Comparison of ENCODE assay signal across 10 cellular contexts in genomic region chr9:95091574-95091970, GRCh38.
A peak's percentile ranks its signal among the peaks of the same experiment; 100 is the strongest.
DNase-seq lines count a peak whose midpoint lies in the region; ATAC-seq and TF ChIP-seq lines count a peak whose summit lies in the region.
"Had no signal": no experiment of that assay in that cellular context is flagged by ENCODE, and none has a peak within 500 bp of the region (broad histone marks: within the 10 kb centered on the region; RNA-seq: fewer than 3 reads in every experiment).

No MANE protein-coding gene starts in this region.

- no peak overlapping the region for H2BK5ac ChIP-seq in mesendoderm (ENCODE audit: low read length)

- no peaks in the 10 kb centered on the region for H4K20me1 ChIP-seq in Karpas-422 (ENCODE audit: insufficient read depth, low read depth, low read length)

- H3K4me1 ChIP-seq in HUES64 (ENCODE audit: insufficient read depth, low read length), result peaks cover 33% of the 10 kb centered on the region
- peaks cover 3% of the 10 kb centered on the region for H3K4me1 ChIP-seq in mesendoderm (ENCODE audit: control insufficient read depth, low read depth, low read length)
- H3K4me1 ChIP-seq in tibial nerve, result peaks cover 0 to 100% (median 80%) of the 10 kb centered on the region in 4 donors
- H3K4me1 ChIP-seq in Karpas-422 (ENCODE audit: low read length), result no peaks in the 10 kb centered on the region

- no peak overlapping the region for H3K23ac ChIP-seq in mesendoderm (ENCODE audit: low read length)

- peak overlapping the region; percentile 42 for H3K56ac ChIP-seq in mesendoderm (ENCODE audit: low read length)

- no peaks in the 10 kb centered on the region for H3K79me2 ChIP-seq in mesendoderm (ENCODE audit: control insufficient read depth, insufficient read depth, low read length)
- no peaks in the 10 kb centered on the region for H3K79me2 ChIP-seq in Karpas-422 (ENCODE audit: low read length)

- no peak for TF ChIP-seq CTCF in tibial nerve (IDR thresholded peaks at IDR 0.05)

- no peaks in the 10 kb centered on the region for H3K9me2 ChIP-seq in Karpas-422 (replicated peaks; ENCODE audit: insufficient read depth, low read length)

- H3K9ac ChIP-seq in HUES64 (ENCODE audit: low read depth, low read length) (peak overlapping the region; percentile 13; the same call in 1 of the 2 replicates), mesendoderm (ENCODE audit: low read length) (no peak overlapping the region), Karpas-422 (ENCODE audit: low read length) (no peak overlapping the region)

- WGBS in HUES64, result 90% methylated on average over 12 of the region's 12 CpGs
- WGBS in mesendoderm (ENCODE audit: extremely low coverage, insufficient coverage, low lambda C conversion rate), result no CpG with 5 or more reads among the region's 12 CpGs
- 25 to 27% methylated on average over 8 to 12 of the region's 12 CpGs for WGBS in tibial nerve, 2 donors

- DNase-seq in caudate nucleus (lab: John Stamatoyannopoulos, UW) (no peak), mesendoderm (no peak), tibial nerve (ENCODE audit: low spot score in 2 of 2) (no peak), Karpas-422 (no peak), DMS 273 treated with DMSO at 0.1 percent for 48 hours (lab: John Stamatoyannopoulos, UW) (no peak)
- no peak for DNase-seq in activated CD8-positive, alpha-beta memory T cell treated with anti-CD3 and anti-CD28 coated beads, Interleukin-2, amount 50 U/mL, for 48 hours
- DNase-seq: activated CD4-positive, alpha-beta memory T cell treated with anti-CD3 and anti-CD28 coated beads for 36 hours; NCI-H446 treated with DMSO at 0.1 percent for 48 hours had no signal

- no peak for ATAC-seq in HG03097 (IDR thresholded peaks at IDR 0.05; ENCODE audit: low FRiP score, unreplicated experiment)

- no peaks in the 10 kb centered on the region for H3K27me3 ChIP-seq in HUES64 (ENCODE audit: insufficient read depth, low read length)
- H3K27me3 ChIP-seq in mesendoderm (ENCODE audit: insufficient read depth, low read length, poor library complexity), result no peaks in the 10 kb centered on the region
- no peaks in the 10 kb centered on the region for H3K27me3 ChIP-seq in tibial nerve
- H3K27me3 ChIP-seq in Karpas-422 (ENCODE audit: low read length), result no peaks in the 10 kb centered on the region

- H3K4me3 ChIP-seq in HUES64 (ENCODE audit: low read length), result no peak overlapping the region
- H3K4me3 ChIP-seq in mesendoderm (ENCODE audit: low read length), result no peak overlapping the region
- no peak overlapping the region for H3K4me3 ChIP-seq in tibial nerve
- no peak overlapping the region for H3K4me3 ChIP-seq in Karpas-422 (ENCODE audit: low read length)

- no peaks in the 10 kb centered on the region for H3K79me1 ChIP-seq in mesendoderm (ENCODE audit: low read length)

- no peaks in the 10 kb centered on the region for H3K9me3 ChIP-seq in HUES64 (ENCODE audit: insufficient read depth, low read depth, low read length)
- H3K9me3 ChIP-seq in tibial nerve, result no peaks in the 10 kb centered on the region
- no peaks in the 10 kb centered on the region for H3K9me3 ChIP-seq in Karpas-422 (ENCODE audit: low read length)

- H3K27ac ChIP-seq in HUES64 (ENCODE audit: low read depth, low read length) (peak overlapping the region; percentile 57; the same call in 1 of the 2 replicates), caudate nucleus (ENCODE audit: low read depth, low read length) (peak overlapping the region; percentile 82), mesendoderm (ENCODE audit: low read depth, low read length) (no peak overlapping the region), tibial nerve (peak overlapping the region; percentile 70 to 97 (median 88)), Karpas-422 (ENCODE audit: low read length) (no peak overlapping the region)

- no peak for TF ChIP-seq EP300 in tibial nerve (IDR thresholded peaks at IDR 0.05)

- H3K4me2 ChIP-seq in mesendoderm (ENCODE audit: low read length) (no peak overlapping the region), Karpas-422 (ENCODE audit: low read depth, low read length, poor library complexity, severe bottlenecking) (no peak overlapping the region)

- peak overlapping the region; percentile 13 for H3K18ac ChIP-seq in mesendoderm (ENCODE audit: low read length)

- no peak overlapping the region for H3K4ac ChIP-seq in mesendoderm (ENCODE audit: low read depth, low read length)

- H3K36me3 ChIP-seq in HUES64 (ENCODE audit: insufficient read depth, low read length) (no peaks in the 10 kb centered on the region), mesendoderm (ENCODE audit: control insufficient read depth, insufficient read depth, low read length) (no peaks in the 10 kb centered on the region), tibial nerve (peaks cover 0 to 21% (median 2%) of the 10 kb centered on the region in 3 donors), Karpas-422 (ENCODE audit: insufficient read depth, low read length) (no peaks in the 10 kb centered on the region)

- H2AFZ ChIP-seq in Karpas-422 (ENCODE audit: low read length), result no peak overlapping the region

- no peak overlapping the region for H2BK120ac ChIP-seq in mesendoderm (ENCODE audit: low read depth, low read length)

- no peak for TF ChIP-seq POLR2A in tibial nerve (IDR thresholded peaks at IDR 0.05)

- no peak overlapping the region for H4K8ac ChIP-seq in mesendoderm (ENCODE audit: low read depth, low read length)

- H2BK15ac ChIP-seq in mesendoderm (replicated peaks; ENCODE audit: low read depth), result no peak overlapping the region

- no peak overlapping the region for H4K5ac ChIP-seq in mesendoderm (ENCODE audit: low read length)

- H2AK5ac ChIP-seq in mesendoderm (ENCODE audit: low read length), result no peak overlapping the region

Comparison
In these comparisons a context has a peak if more than half of its experiments do, and no peak if none do; other contexts are left out.
1. H3K27ac ChIP-seq: peak in HUES64 (single experiment), caudate nucleus (single experiment) and tibial nerve (4 of 4); none in mesendoderm (single experiment) and Karpas-422 (single experiment).